ENCODE assay signal across 20 cellular contexts in genomic region chr5:91443761-91444467, GRCh38.
DNase-seq lines count a peak whose midpoint lies in the region; ATAC-seq and TF ChIP-seq lines count a peak whose summit lies in the region.
"Had no signal": no experiment of that assay in that cellular context is flagged by ENCODE, and none has a peak within 500 bp of the region (broad histone marks: within the 10 kb centered on the region; RNA-seq: fewer than 3 reads in every experiment).

No MANE protein-coding gene starts in this region.

- ATAC-seq in GM18502 (IDR thresholded peaks at IDR 0.05; ENCODE audit: poor library complexity, unreplicated experiment) (peak; percentile 59), HG02884 (IDR thresholded peaks at IDR 0.05; ENCODE audit: unreplicated experiment) (peak; percentile 64), SK-N-SH treated with all-trans-retinoic acid at 6 μM for 48 hours (peak; percentile 24), HG03342 (IDR thresholded peaks at IDR 0.05; ENCODE audit: unreplicated experiment) (no peak), GM21515 (IDR thresholded peaks at IDR 0.05; ENCODE audit: unreplicated experiment) (no peak), GM21717 (IDR thresholded peaks at IDR 0.05; ENCODE audit: unreplicated experiment) (no peak)
- ATAC-seq: activated CD8-positive, alpha-beta T cell treated with anti-CD3 and anti-CD28 coated beads for 36 hours; CD8-positive, alpha-beta T cell; left cardiac atrium had no signal

- DNase-seq in kidney tubule cell (ENCODE audit: low spot score): peak; percentile 45
- DNase-seq: activated CD4-positive, CD25-positive, alpha-beta regulatory T cell; activated CD8-positive, alpha-beta T cell treated with anti-CD3 and anti-CD28 coated beads for 36 hours; activated naive CD4-positive, alpha-beta T cell treated with anti-CD3 and anti-CD28 coated beads, Interleukin-2, amount 10 ng/mL, durations not matched to agents 7 days and 5 days; anterior cingulate cortex; CD8-positive, alpha-beta T cell; DMS79 treated with DMSO at 0.1 percent for 48 hours; effector CD4-positive, alpha-beta T cell; esophagus squamous epithelium; left cardiac atrium; NCI-H1048; NCI-H2029; T1000; transverse colon had no signal

TF ChIP-seq in SK-N-SH treated with all-trans-retinoic acid at 6 μM for 48 hours, 23 proteins besides CTCF, POLR2A, EP300 and RAD21:
- TF ChIP-seq PPARA (CRISPR knock-in tag; IDR thresholded peaks at IDR 0.05; ENCODE audit: borderline replicate concordance): no peak
- TF ChIP-seq BACH2 (CRISPR knock-in tag; IDR thresholded peaks at IDR 0.05; ENCODE audit: borderline replicate concordance): no peak
- TF ChIP-seq CSDC2 (CRISPR knock-in tag; IDR thresholded peaks at IDR 0.05): no peak
- no peak for TF ChIP-seq OSR1 (CRISPR knock-in tag; IDR thresholded peaks at IDR 0.05)
- TF ChIP-seq SNAI2 (CRISPR knock-in tag; IDR thresholded peaks at IDR 0.05): no peak
- TF ChIP-seq ZFP30 (CRISPR knock-in tag; IDR thresholded peaks at IDR 0.05): no peak
- TF ChIP-seq RARB (CRISPR knock-in tag; IDR thresholded peaks at IDR 0.05): no peak
- TF ChIP-seq GLIS3 (CRISPR knock-in tag; IDR thresholded peaks at IDR 0.05): no peak
- no peak for TF ChIP-seq ISL1 (CRISPR knock-in tag; IDR thresholded peaks at IDR 0.05)
- TF ChIP-seq, protein P1, sequence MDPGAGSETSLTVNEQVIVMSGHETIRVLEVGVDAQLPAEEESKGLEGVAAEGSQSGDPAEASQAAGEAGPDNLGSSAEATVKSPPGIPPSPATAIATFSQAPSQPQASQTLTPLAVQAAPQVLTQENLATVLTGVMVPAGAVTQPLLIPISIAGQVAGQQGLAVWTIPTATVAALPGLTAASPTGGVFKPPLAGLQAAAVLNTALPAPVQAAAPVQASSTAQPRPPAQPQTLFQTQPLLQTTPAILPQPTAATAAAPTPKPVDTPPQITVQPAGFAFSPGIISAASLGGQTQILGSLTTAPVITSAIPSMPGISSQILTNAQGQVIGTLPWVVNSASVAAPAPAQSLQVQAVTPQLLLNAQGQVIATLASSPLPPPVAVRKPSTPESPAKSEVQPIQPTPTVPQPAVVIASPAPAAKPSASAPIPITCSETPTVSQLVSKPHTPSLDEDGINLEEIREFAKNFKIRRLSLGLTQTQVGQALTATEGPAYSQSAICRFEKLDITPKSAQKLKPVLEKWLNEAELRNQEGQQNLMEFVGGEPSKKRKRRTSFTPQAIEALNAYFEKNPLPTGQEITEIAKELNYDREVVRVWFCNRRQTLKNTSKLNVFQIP (CRISPR knock-in tag; IDR thresholded peaks at IDR 0.05; ENCODE audit: borderline replicate concordance, low read depth): no peak
- no peak for TF ChIP-seq ESRRG (CRISPR knock-in tag; IDR thresholded peaks at IDR 0.05)
- no peak for TF ChIP-seq TOX (CRISPR knock-in tag; IDR thresholded peaks at IDR 0.05; ENCODE audit: borderline replicate concordance)
- TF ChIP-seq, protein P2, sequence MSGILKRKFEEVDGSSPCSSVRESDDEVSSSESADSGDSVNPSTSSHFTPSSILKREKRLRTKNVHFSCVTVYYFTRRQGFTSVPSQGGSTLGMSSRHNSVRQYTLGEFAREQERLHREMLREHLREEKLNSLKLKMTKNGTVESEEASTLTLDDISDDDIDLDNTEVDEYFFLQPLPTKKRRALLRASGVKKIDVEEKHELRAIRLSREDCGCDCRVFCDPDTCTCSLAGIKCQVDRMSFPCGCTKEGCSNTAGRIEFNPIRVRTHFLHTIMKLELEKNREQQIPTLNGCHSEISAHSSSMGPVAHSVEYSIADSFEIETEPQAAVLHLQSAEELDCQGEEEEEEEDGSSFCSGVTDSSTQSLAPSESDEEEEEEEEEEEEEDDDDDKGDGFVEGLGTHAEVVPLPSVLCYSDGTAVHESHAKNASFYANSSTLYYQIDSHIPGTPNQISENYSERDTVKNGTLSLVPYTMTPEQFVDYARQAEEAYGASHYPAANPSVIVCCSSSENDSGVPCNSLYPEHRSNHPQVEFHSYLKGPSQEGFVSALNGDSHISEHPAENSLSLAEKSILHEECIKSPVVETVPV (CRISPR knock-in tag; IDR thresholded peaks at IDR 0.05): no peak
- no peak for TF ChIP-seq TCF4 (CRISPR knock-in tag; IDR thresholded peaks at IDR 0.05; ENCODE audit: borderline replicate concordance)
- no peak for TF ChIP-seq ZC3H10 (CRISPR knock-in tag; IDR thresholded peaks at IDR 0.05)
- TF ChIP-seq, protein P3, sequence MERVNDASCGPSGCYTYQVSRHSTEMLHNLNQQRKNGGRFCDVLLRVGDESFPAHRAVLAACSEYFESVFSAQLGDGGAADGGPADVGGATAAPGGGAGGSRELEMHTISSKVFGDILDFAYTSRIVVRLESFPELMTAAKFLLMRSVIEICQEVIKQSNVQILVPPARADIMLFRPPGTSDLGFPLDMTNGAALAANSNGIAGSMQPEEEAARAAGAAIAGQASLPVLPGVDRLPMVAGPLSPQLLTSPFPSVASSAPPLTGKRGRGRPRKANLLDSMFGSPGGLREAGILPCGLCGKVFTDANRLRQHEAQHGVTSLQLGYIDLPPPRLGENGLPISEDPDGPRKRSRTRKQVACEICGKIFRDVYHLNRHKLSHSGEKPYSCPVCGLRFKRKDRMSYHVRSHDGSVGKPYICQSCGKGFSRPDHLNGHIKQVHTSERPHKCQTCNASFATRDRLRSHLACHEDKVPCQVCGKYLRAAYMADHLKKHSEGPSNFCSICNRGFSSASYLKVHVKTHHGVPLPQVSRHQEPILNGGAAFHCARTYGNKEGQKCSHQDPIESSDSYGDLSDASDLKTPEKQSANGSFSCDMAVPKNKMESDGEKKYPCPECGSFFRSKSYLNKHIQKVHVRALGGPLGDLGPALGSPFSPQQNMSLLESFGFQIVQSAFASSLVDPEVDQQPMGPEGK (CRISPR knock-in tag; IDR thresholded peaks at IDR 0.05; ENCODE audit: borderline replicate concordance): no peak
- TF ChIP-seq, protein P4, sequence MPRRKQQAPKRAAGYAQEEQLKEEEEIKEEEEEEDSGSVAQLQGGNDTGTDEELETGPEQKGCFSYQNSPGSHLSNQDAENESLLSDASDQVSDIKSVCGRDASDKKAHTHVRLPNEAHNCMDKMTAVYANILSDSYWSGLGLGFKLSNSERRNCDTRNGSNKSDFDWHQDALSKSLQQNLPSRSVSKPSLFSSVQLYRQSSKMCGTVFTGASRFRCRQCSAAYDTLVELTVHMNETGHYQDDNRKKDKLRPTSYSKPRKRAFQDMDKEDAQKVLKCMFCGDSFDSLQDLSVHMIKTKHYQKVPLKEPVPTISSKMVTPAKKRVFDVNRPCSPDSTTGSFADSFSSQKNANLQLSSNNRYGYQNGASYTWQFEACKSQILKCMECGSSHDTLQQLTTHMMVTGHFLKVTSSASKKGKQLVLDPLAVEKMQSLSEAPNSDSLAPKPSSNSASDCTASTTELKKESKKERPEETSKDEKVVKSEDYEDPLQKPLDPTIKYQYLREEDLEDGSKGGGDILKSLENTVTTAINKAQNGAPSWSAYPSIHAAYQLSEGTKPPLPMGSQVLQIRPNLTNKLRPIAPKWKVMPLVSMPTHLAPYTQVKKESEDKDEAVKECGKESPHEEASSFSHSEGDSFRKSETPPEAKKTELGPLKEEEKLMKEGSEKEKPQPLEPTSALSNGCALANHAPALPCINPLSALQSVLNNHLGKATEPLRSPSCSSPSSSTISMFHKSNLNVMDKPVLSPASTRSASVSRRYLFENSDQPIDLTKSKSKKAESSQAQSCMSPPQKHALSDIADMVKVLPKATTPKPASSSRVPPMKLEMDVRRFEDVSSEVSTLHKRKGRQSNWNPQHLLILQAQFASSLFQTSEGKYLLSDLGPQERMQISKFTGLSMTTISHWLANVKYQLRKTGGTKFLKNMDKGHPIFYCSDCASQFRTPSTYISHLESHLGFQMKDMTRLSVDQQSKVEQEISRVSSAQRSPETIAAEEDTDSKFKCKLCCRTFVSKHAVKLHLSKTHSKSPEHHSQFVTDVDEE (CRISPR knock-in tag; IDR thresholded peaks at IDR 0.05): no peak
- no peak for TF ChIP-seq ZNF565 (CRISPR knock-in tag; conservative IDR thresholded peaks at IDR 0.05; ENCODE audit: low read depth)

Comparison
In these comparisons a context has a peak if more than half of its experiments do, and no peak if none do; other contexts are left out.
1. ATAC-seq: peak in GM18502 (single experiment), HG02884 (single experiment) and SK-N-SH treated with all-trans-retinoic acid at 6 μM for 48 hours (single experiment); none in HG03342 (single experiment), GM21515 (single experiment) and GM21717 (single experiment).